8 cellular contexts compared by ENCODE assay signal in genomic region chr11:85854557-85855340, GRCh38. TPM values are rescaled to one million over a fixed set of nuclear protein-coding genes. Genes with fewer than 3 reads are reported as not detected.
DNase-seq lines count a peak whose midpoint lies in the region; ATAC-seq and TF ChIP-seq lines count a peak whose summit lies in the region.

No MANE protein-coding gene starts in this region.

- peak overlapping the region; percentile 75 to 86 (median 80) for H3K9ac ChIP-seq in BLaER1 treated with 17β-estradiol and CSF1 and Interleukin-3, amounts not matched to agents 10 nM and 100 nM

- intact Hi-C loops in left lung (cut with DNase I): no loop called here

- peaks cover 10 to 20% (median 14%) of the 10 kb centered on the region in 11 experiments; a peak in 20 of 22 replicates for H3K9me3 ChIP-seq in BLaER1 treated with 17β-estradiol and CSF1 and Interleukin-3, amounts not matched to agents 10 nM and 100 nM (replicated peaks in 1 of 11)
- no peaks in the 10 kb centered on the region for H3K9me3 ChIP-seq in left lung

- no peaks in the 10 kb centered on the region for H3K27me3 ChIP-seq in BLaER1 treated with 17β-estradiol and CSF1 and Interleukin-3, amounts not matched to agents 10 nM and 100 nM
- H3K27me3 ChIP-seq in left lung: no peaks in the 10 kb centered on the region

- H3K4me1 ChIP-seq in BLaER1 treated with 17β-estradiol and CSF1 and Interleukin-3, amounts not matched to agents 10 nM and 100 nM: peaks cover 4 to 14% (median 7%) of the 10 kb centered on the region in 10 experiments; a peak in 15 of 20 replicates
- peaks cover 3 to 15% of the 10 kb centered on the region in 2 donors for H3K4me1 ChIP-seq in left lung

- peak; percentile 100 for ATAC-seq in GM19324 (IDR thresholded peaks at IDR 0.05; ENCODE audit: low FRiP score, unreplicated experiment)
- ATAC-seq in HG03460 (IDR thresholded peaks at IDR 0.05; ENCODE audit: unreplicated experiment): peak; percentile 100
- ATAC-seq in left lung: peak; percentile 100

- H3K4me3 ChIP-seq in BLaER1 treated with 17β-estradiol and CSF1 and Interleukin-3, amounts not matched to agents 10 nM and 100 nM: peak overlapping the region; percentile 53 to 70 (median 62)
- H3K4me3 ChIP-seq in left lung: peak overlapping the region; percentile 30 to 43

- peak overlapping the region; percentile 72 to 96 (median 88) for H3K4me2 ChIP-seq in BLaER1 treated with 17β-estradiol and CSF1 and Interleukin-3, amounts not matched to agents 10 nM and 100 nM

- no peaks in the 10 kb centered on the region; a peak in 1 of 22 replicates for H3K36me3 ChIP-seq in BLaER1 treated with 17β-estradiol and CSF1 and Interleukin-3, amounts not matched to agents 10 nM and 100 nM
- no peaks in the 10 kb centered on the region for H3K36me3 ChIP-seq in left lung

- DNase-seq in NCI-H524 (lab: John Stamatoyannopoulos, UW) (peak; percentile 71 to 87), dedifferentiated amniotic fluid mesenchymal stem cell (ENCODE audit: extremely low spot score) (peak; percentile 68), left lung (peak; percentile 95 to 99)
- peak; percentile 94 for DNase-seq in activated CD4-positive, alpha-beta T cell treated with anti-CD3 and anti-CD28 coated beads for 48 hours
- DNase-seq in stimulated activated CD4-positive, alpha-beta T cell treated with anti-CD3 and anti-CD28 coated beads, Interleukin-2, amount 100 ng/mL, for 4 hours (ENCODE audit: low read depth): peak; percentile 83

- H4K20me1 ChIP-seq in BLaER1 treated with 17β-estradiol and CSF1 and Interleukin-3, amounts not matched to agents 10 nM and 100 nM: no peaks in the 10 kb centered on the region

- H3K27ac ChIP-seq in BLaER1 treated with 17β-estradiol and CSF1 and Interleukin-3, amounts not matched to agents 10 nM and 100 nM: peak overlapping the region; percentile 55 to 83 (median 79)
- peak overlapping the region; percentile 83 to 91 for H3K27ac ChIP-seq in left lung

- peak; percentile 91 to 98 for TF ChIP-seq CTCF in left lung (IDR thresholded peaks at IDR 0.05)

RNA-seq across cellular contexts. Expression of gene CCDC83, which starts 0.4 kb away (rescaled TPM):
- total RNA-seq in left lung: not detected

RNA-seq across cellular contexts. Expression of gene SYTL2, which starts 43.8 kb away (rescaled TPM):
- 10 to 100 TPM; 21.3 to 39.7 TPM for total RNA-seq in left lung

Comparison
In these comparisons a context has a peak if more than half of its experiments do, and no peak if none do; other contexts are left out.
1. Peak in every context shown above with its lines: DNase-seq, ATAC-seq, H3K4me3 ChIP-seq and H3K27ac ChIP-seq.